ENCODE assay signal across 8 cellular contexts in the genomic region with DNA sequence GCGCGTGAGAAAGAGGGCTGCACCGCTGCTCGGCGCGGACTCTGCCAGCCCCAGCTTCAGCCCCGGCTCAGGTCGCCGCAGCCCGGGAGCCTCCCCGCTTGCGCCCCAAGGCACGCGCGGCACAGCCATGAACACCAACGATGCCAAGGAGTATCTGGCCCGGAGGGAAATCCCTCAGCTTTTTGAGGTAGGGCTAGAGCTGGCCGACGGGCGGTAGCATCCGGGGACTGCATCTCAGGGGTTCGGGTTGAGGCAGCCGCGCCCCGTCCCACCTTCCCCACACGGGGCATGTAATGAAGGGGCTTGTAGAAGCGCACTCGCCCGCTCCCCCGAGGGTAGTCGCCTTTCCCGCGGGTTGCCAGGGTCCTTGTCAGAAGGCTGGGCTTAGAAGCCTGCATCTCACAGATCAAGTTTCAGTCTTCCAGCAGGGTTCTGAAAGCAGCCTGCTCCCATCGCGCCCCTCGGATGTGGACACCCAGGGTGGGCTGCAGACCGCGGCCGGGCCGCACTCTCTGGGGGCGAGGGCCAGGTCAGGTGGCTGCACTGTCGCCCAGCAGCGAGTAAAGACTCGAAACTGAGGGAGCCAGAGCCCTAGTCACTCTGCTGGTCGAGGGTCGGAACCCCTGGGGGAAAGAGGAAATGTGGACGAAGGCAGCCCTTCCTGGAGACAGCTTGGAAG. TPM values are rescaled to one million over a fixed set of nuclear protein-coding genes. Genes with fewer than 3 reads are reported as not detected.
DNase-seq lines count a peak whose midpoint lies in the region; ATAC-seq and TF ChIP-seq lines count a peak whose summit lies in the region.

No MANE protein-coding gene starts in this region.

- peaks cover 7% of the 10 kb centered on the region for H3K4me1 Mint-ChIP-seq in neural progenitor cell

- H3K79me2 ChIP-seq in MM.1S (ENCODE audit: low read length) (no peaks in the 10 kb centered on the region), neural progenitor cell (ENCODE audit: low read depth) (no peaks in the 10 kb centered on the region)

- H3K27me3 ChIP-seq in MM.1S (replicated peaks; ENCODE audit: insufficient read depth, low read length) (no peaks in the 10 kb centered on the region), neural progenitor cell (peaks cover 69% of the 10 kb centered on the region)

- peak overlapping the region; percentile 93 for H3K4me2 ChIP-seq in MM.1S (ENCODE audit: low read depth, low read length)
- peak overlapping the region; percentile 89 for H3K4me2 ChIP-seq in neural progenitor cell

- H3K9me2 ChIP-seq in MM.1S (replicated peaks; ENCODE audit: insufficient read depth, low read length): no peaks in the 10 kb centered on the region

- H3K27me3 Mint-ChIP-seq in neural progenitor cell (ENCODE audit: insufficient read depth, low read depth): peaks cover 9% of the 10 kb centered on the region

- H3K9ac ChIP-seq in MM.1S (ENCODE audit: low read length): no peak overlapping the region
- no peak overlapping the region for H3K9ac ChIP-seq in neural progenitor cell

- H3K9me3 Mint-ChIP-seq in neural progenitor cell: no peaks in the 10 kb centered on the region

- peak overlapping the region; percentile 88 for H3K4me3 ChIP-seq in AG10803 (ENCODE audit: low read length)
- H3K4me3 ChIP-seq in MM.1S (ENCODE audit: low read length): peak overlapping the region; percentile 54
- H3K4me3 ChIP-seq in fibroblast of mammary gland (ENCODE audit: control insufficient read depth, low read depth, low read length): peak overlapping the region; percentile 80
- peak overlapping the region; percentile 76 for H3K4me3 ChIP-seq in neural progenitor cell
- H3K4me3 ChIP-seq in urinary bladder (ENCODE audit: low read depth, low read length): peak overlapping the region; percentile 35

- under 1% methylated on average over 47 of the region's 47 CpGs for WGBS in urinary bladder

- no peaks in the 10 kb centered on the region for H3F3A ChIP-seq in MM.1S (ENCODE audit: insufficient read depth, low read length)
- peaks cover 21% of the 10 kb centered on the region for H3F3A ChIP-seq in neural progenitor cell (ENCODE audit: low read depth)

- DNase-seq in AG10803 (ENCODE audit: low read depth): peak; percentile 38
- peak; percentile 22 for DNase-seq in MM.1S
- DNase-seq in activated T-cell treated with anti-CD3 and anti-CD28 coated beads for 48 hours (ENCODE audit: low read depth): peak; percentile 35
- DNase-seq in fibroblast of mammary gland (ENCODE audit: low read depth): peak; percentile 23
- DNase-seq in neural progenitor cell (ENCODE audit: low spot score): peak; percentile 67
- DNase-seq in NCI-H2029 treated with DMSO at 0.1 percent for 48 hours (lab: John Stamatoyannopoulos, UW): no peak

- H3K36me3 Mint-ChIP-seq in neural progenitor cell: no peaks in the 10 kb centered on the region

- H4K20me1 ChIP-seq in MM.1S (ENCODE audit: insufficient read depth, low read length): no peaks in the 10 kb centered on the region
- H4K20me1 ChIP-seq in neural progenitor cell (ENCODE audit: low read depth): no peaks in the 10 kb centered on the region

- no peak overlapping the region for H3K27ac Mint-ChIP-seq in neural progenitor cell

- peak overlapping the region; percentile 84 for H3K4me3 Mint-ChIP-seq in neural progenitor cell

- peak overlapping the region; percentile 70 for H2AFZ ChIP-seq in MM.1S (ENCODE audit: low read length)
- peak overlapping the region; percentile 96 for H2AFZ ChIP-seq in neural progenitor cell (replicated peaks)

- TF ChIP-seq CTCF in AG10803 (conservative IDR thresholded peaks at IDR 0.05; ENCODE audit: low read length) (no peak), MM.1S (IDR thresholded peaks at IDR 0.05; ENCODE audit: low read length) (no peak), fibroblast of mammary gland (conservative IDR thresholded peaks at IDR 0.05; ENCODE audit: control insufficient read depth, insufficient read depth, low read depth, low read length) (no peak), neural progenitor cell (IDR thresholded peaks at IDR 0.05) (no peak)

- no peaks in the 10 kb centered on the region for H3K9me3 ChIP-seq in MM.1S (replicated peaks; ENCODE audit: insufficient read depth, low read length)
- H3K9me3 ChIP-seq in neural progenitor cell (ENCODE audit: low read depth): no peaks in the 10 kb centered on the region

- H3K27ac ChIP-seq in MM.1S (ENCODE audit: low read length): no peak overlapping the region
- H3K27ac ChIP-seq in neural progenitor cell: no peak overlapping the region
- no peak overlapping the region for H3K27ac ChIP-seq in urinary bladder (ENCODE audit: low read depth)

- H3K36me3 ChIP-seq in MM.1S (replicated peaks; ENCODE audit: insufficient read depth, low read length): no peaks in the 10 kb centered on the region
- no peaks in the 10 kb centered on the region for H3K36me3 ChIP-seq in neural progenitor cell
- H3K36me3 ChIP-seq in urinary bladder (ENCODE audit: insufficient read depth): no peaks in the 10 kb centered on the region

- peak; percentile 30 for ATAC-seq in GM19351 (IDR thresholded peaks at IDR 0.05; ENCODE audit: unreplicated experiment)

- H3K4me1 ChIP-seq in MM.1S (ENCODE audit: low read length) (no peaks in the 10 kb centered on the region), neural progenitor cell (peaks cover 13% of the 10 kb centered on the region), urinary bladder (ENCODE audit: insufficient read depth) (peaks cover 2% of the 10 kb centered on the region)

RNA-seq across cellular contexts. Expression of a gene that starts 0.5 kb away (rescaled TPM):
- 1.5 and 1.8 TPM in 2 replicates for total RNA-seq in neural progenitor cell (ENCODE audit: low replicate concordance)
- total RNA-seq in urinary bladder: 6.5 TPM
- polyA plus RNA-seq in urinary bladder: 0.79 TPM

Comparison
In these comparisons a context has a peak if more than half of its experiments do, and no peak if none do; other contexts are left out.
1. H3K4me3 ChIP-seq: peak in every context shown above with its lines; median percentile 88 in AG10803; 80 in fibroblast of mammary gland; 76 in neural progenitor cell; 54 in MM.1S; 35 in urinary bladder.